In the genomic region with DNA sequence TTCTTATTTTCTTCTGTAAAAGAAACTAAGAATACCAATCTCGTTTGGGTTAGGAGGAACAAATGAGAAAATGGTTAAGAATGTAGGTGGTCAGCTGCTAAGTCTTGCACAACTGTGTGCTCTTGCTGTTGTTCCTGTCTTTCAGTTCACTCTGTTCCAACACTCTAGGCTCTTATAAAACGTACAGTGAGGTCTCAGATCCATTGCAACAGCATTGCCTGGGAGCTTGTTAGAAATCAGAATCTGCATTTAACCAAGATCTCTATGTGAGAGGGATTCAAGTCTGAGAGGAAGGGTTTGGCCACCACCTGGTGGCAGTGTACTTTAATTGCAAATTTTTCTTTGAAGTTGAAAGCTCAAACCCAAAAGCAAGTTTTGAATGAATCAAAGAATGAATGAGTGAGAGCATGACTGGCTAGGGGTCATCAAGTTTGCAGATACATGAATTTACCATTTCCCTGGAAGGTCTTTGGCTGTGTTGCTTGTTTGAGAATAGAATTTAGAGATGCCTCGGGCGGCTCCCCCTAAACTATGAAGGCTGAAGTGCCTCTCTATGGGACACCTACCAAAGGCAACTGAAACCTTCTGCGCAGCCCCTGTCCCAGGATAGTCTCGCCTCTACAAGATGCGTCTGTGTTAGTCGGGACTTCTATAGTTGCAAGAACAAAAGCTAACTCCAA, we compare ENCODE assay signal across 9 cellular contexts. TPM values are rescaled to one million over a fixed set of nuclear protein-coding genes. Genes with fewer than 3 reads are reported as not detected.
DNase-seq lines count a peak whose midpoint lies in the region; ATAC-seq, FAIRE-seq and TF ChIP-seq lines count a peak whose summit lies in the region.
"Had no signal": no experiment of that assay in that cellular context is flagged by ENCODE, and none has a peak within 500 bp of the region (broad histone marks: within the 10 kb centered on the region; RNA-seq: fewer than 3 reads in every experiment).

No MANE protein-coding gene starts in this region.

- no peaks in the 10 kb centered on the region for H3K9me3 ChIP-seq in small intestine (ENCODE audit: control insufficient read depth, low read depth)

- intact Hi-C loops in Calu3 (cut with micrococcal nuclease; ENCODE audit: unreplicated experiment) = loop anchor here (5.0 to 10.0 kb wide), 2 partner anchors 127 to 299 kb away; a partner anchor contains a TSS

- BruUV-seq in Calu3 (replicated peaks; lab: Mats Ljungman, UMichigan) = no TSS peak

- ATAC-seq in GM19397 (IDR thresholded peaks at IDR 0.05; ENCODE audit: unreplicated experiment) = no peak

- 63 to 69% (median 66%) methylated on average over 8 of the region's 8 CpGs for WGBS in small intestine, 3 donors

- peak; percentile 41 for TF ChIP-seq CTCF in Calu3 (IDR thresholded peaks at IDR 0.05; ENCODE audit: unreplicated experiment)
- peak; percentile 58 for TF ChIP-seq CTCF in HFF-Myc (IDR thresholded peaks at IDR 0.05; ENCODE audit: low read depth, low read length, missing control alignments)
- peak; percentile 60 for TF ChIP-seq CTCF in astrocyte of the cerebellum (IDR thresholded peaks at IDR 0.05; ENCODE audit: low read depth, low read length, missing control alignments)

- H3K27me3 ChIP-seq in small intestine (ENCODE audit: control insufficient read depth in 2 of 2, insufficient read depth in 2 of 2, low read length in 2 of 2) = peaks cover 0 to 4% of the 10 kb centered on the region in 2 donors

- in situ Hi-C loops in astrocyte of the cerebellum (cut with HindIII; ENCODE audit: low sequenced_read_pairs) = no loop called here

- DNase-seq in Calu3 (peak; percentile 40), HFF-Myc (ENCODE audit: extremely low read depth, low read depth) (no peak), RCC 7860 (ENCODE audit: low spot score) (peak; percentile 18), astrocyte of the cerebellum (ENCODE audit: low read depth) (peak; percentile 35), hepatic stellate cell (ENCODE audit: low spot score) (peak; percentile 62), small intestine (peak; percentile 50), NK-92 (lab: John Stamatoyannopoulos, UW; ENCODE audit: unreplicated experiment) (no peak)

- H3K36me3 Mint-ChIP-seq in Calu3 (ENCODE audit: insufficient read depth, unreplicated experiment) = no peaks in the 10 kb centered on the region

- no peaks in the 10 kb centered on the region for H3K9me3 Mint-ChIP-seq in Calu3 (ENCODE audit: low read depth, unreplicated experiment)

- H3K27me3 Mint-ChIP-seq in Calu3 (ENCODE audit: unreplicated experiment) = peaks cover 53% of the 10 kb centered on the region

- H3K27ac ChIP-seq in small intestine (ENCODE audit: low read depth in 1 of 2, low read length in 1 of 2) = peak overlapping the region in 1 of 2 donors; percentile 47

- FAIRE-seq in RCC 7860 (lab: Jason Lieb, UNC) (no peak), small intestine (lab: Jason Lieb, UNC) (no peak)

- H3K4me3 ChIP-seq in HFF-Myc (replicated peaks; ENCODE audit: low read depth, low read length) (no peak overlapping the region), astrocyte of the cerebellum (ENCODE audit: low read depth, low read length) (no peak overlapping the region), small intestine (ENCODE audit: low read depth in 1 of 2, low read length in 2 of 2) (no peak overlapping the region)

- CTCF ChIA-PET in Calu3 (lab: Charles Lee) = interaction anchor here (0.5 to 2.0 kb wide), 12 partner anchors 16 to 385 kb away, joined by 3 to 11 read pairs (median 5); a partner anchor contains a TSS

- no peaks in the 10 kb centered on the region for H3K4me1 Mint-ChIP-seq in Calu3 (ENCODE audit: low read depth, unreplicated experiment)

- H3K4me3 Mint-ChIP-seq in Calu3 (ENCODE audit: low read depth, unreplicated experiment) = no peak overlapping the region

- H3K4me1 ChIP-seq in small intestine (ENCODE audit: control insufficient read depth in 2 of 2, insufficient read depth in 1 of 2, low read depth in 1 of 2, low read length in 1 of 2) = no peaks in the 10 kb centered on the region

- H3K36me3 ChIP-seq in small intestine (ENCODE audit: control insufficient read depth in 2 of 2, insufficient read depth in 2 of 2, low read length in 2 of 2) = no peaks in the 10 kb centered on the region

- no peak overlapping the region for H3K27ac Mint-ChIP-seq in Calu3 (ENCODE audit: unreplicated experiment)

RNA-seq across cellular contexts. Expression of a gene that starts 2.5 kb away (rescaled TPM):
- total RNA-seq in Calu3 (2022) = not detected in 2 replicates
- 1 to 10 TPM in 2 of 3 donors, under 1 TPM in 1; 0.45 to 2.0 (median 1.9) TPM for polyA plus RNA-seq in small intestine
- total RNA-seq: T-helper 2 cell treated with Interferon-gamma antibody and Interleukin-4, amounts not matched to agents 100 ng/mL and 5 ng/mL, for 36 hours had no signal

RNA-seq across cellular contexts. Expression of a gene that starts 39.0 kb away (rescaled TPM):
- not detected in 2 replicates for total RNA-seq in Calu3 (2022)
- polyA plus RNA-seq in small intestine = not detected

RNA-seq across cellular contexts. Expression of a gene that starts 46.1 kb away (rescaled TPM):
- total RNA-seq in Calu3 (2022) = not detected in 2 replicates
- polyA plus RNA-seq in small intestine = under 1 TPM; 0.45 to 0.81 (median 0.66) TPM
- total RNA-seq: T-helper 2 cell treated with Interferon-gamma antibody and Interleukin-4, amounts not matched to agents 100 ng/mL and 5 ng/mL, for 36 hours had no signal

Comparison
In these comparisons a context has a peak if more than half of its experiments do, and no peak if none do; other contexts are left out.
1. DNase-seq: peak in Calu3 (single experiment), RCC 7860 (single experiment), astrocyte of the cerebellum (single experiment), hepatic stellate cell (single experiment) and small intestine (single experiment); none in HFF-Myc (single experiment) and NK-92 (single experiment).
2. Peak in every context shown above with its lines, with median percentiles within 50 percentile points of each other: CTCF ChIP-seq.